21 cellular contexts compared by ENCODE assay signal in the genomic region with DNA sequence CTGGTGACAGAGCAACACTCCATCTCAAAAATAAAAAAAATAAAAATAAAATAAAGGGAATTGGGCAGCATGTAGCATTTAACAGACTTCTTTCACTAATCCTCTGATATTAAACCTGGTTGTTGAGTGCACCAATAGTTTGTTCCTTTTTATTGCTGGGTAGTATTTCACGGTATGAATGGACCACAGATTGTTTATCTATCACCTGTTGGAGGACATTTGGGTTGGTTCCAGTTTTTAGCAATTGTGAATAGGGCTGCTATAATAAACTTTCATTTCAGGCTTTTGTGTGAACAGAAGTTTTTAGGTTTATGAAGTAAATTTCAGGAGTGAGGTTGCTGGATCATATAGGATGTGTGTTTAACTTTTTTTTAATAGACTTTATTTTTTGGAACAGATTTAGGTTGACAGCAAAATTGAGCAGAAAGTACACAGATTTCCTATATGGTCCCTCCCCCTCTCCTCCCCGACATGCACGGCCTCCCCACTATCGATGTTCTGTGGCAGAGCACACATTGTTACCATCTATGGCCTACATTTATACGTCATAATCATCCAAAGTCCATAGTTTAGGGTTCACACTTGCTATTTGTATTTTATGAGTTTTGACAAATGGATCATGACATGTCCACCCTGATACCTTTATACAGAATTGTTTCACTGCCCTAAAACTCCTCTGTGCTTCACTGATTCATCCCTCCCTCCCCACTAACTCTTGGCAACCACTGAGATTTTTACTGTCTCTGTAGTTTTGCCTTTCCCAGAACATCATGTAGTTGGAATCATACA.
A peak's percentile ranks its signal among the peaks of the same experiment; 100 is the strongest.
DNase-seq lines count a peak whose midpoint lies in the region; ATAC-seq, FAIRE-seq and TF ChIP-seq lines count a peak whose summit lies in the region.
"Had no signal": no experiment of that assay in that cellular context is flagged by ENCODE, and none has a peak within 500 bp of the region (broad histone marks: within the 10 kb centered on the region; RNA-seq: fewer than 3 reads in every experiment).

No MANE protein-coding gene starts in this region.

- DNase-seq in left colon (no peak), mucosa of descending colon (peak in 2 of 3 donors; percentile 53 to 58), transverse colon (peak; percentile 61), NCI-H2029 (lab: John Stamatoyannopoulos, UW) (no peak), GM13977 (ENCODE audit: low spot score) (no peak)
- no peak for DNase-seq in stimulated activated CD8-positive, alpha-beta memory T cell treated with anti-CD3 and anti-CD28 coated beads, Interleukin-4, amount 100 ng/mL, for 48 hours
- DNase-seq: BE2C; CD4-positive, alpha-beta memory T cell; DMS153; DMS79 treated with DMSO at 0.1 percent for 48 hours; EL; IMR-90 had no signal

- in situ Hi-C loops in transverse colon (cut with MboI; ENCODE audit: low pct_ligation_motif_present in 1 of 4, low pct_unique_long_range_greater_than_20kb in 1 of 4, low sequenced_read_pairs in 3 of 4): no loop called here
- in situ Hi-C loops in GM13977 (cut with MboI; ENCODE audit: low pct_unique_long_range_greater_than_20kb, low sequenced_read_pairs, unreplicated experiment): no loop called here

- peak; percentile 79 for ATAC-seq in left colon
- peak; percentile 84 for ATAC-seq in mucosa of descending colon
- ATAC-seq in HG03045 (IDR thresholded peaks at IDR 0.05; ENCODE audit: unreplicated experiment): no peak
- ATAC-seq: A549 had no signal

- WGBS in transverse colon (ENCODE audit: low coverage in 1 of 2), 2 donors: 44 to 51% methylated on average over 5 of the region's 5 CpGs

- peak overlapping the region; percentile 67 to 88 (median 73) for H3K27ac ChIP-seq in transverse colon
- H3K27ac ChIP-seq: A549, C4-2B had no signal

- H3K9me3 ChIP-seq in mucosa of descending colon: peaks cover 11% of the 10 kb centered on the region
- peaks cover 6 to 7% of the 10 kb centered on the region in 2 donors for H3K9me3 ChIP-seq in transverse colon
- H3K9me3 ChIP-seq: BE2C, HAP-1 had no signal

- intact Hi-C loops in left colon (cut with DNase I, micrococcal nuclease) (no loop called here), mucosa of descending colon (cut with DNase I, micrococcal nuclease) (no loop called here), transverse colon (cut with DNase I; ENCODE audit: low total_unique reads) (no loop called here)

- H3K36me3 ChIP-seq in mucosa of descending colon (ENCODE audit: low read depth) (no peaks in the 10 kb centered on the region), transverse colon (no peaks in the 10 kb centered on the region)
- H3K36me3 ChIP-seq: BE2C, HAP-1 had no signal

- H3K4me1 ChIP-seq in mucosa of descending colon (ENCODE audit: low read depth) (peaks cover 10% of the 10 kb centered on the region), transverse colon (peaks cover 0 to 38% (median 9%) of the 10 kb centered on the region in 4 donors)
- H3K4me1 ChIP-seq: A549, BE2C, HAP-1 had no signal

- H3K4me3 ChIP-seq in mucosa of descending colon (no peak overlapping the region), transverse colon (no peak overlapping the region)
- H3K4me3 ChIP-seq: A549, HAP-1 had no signal

- H3K27me3 ChIP-seq in transverse colon: no peaks in the 10 kb centered on the region
- H3K27me3 ChIP-seq: BE2C had no signal

- peak; percentile 36 for TF ChIP-seq POLR2A in transverse colon (IDR thresholded peaks at IDR 0.05)

- TF ChIP-seq CTCF in mucosa of descending colon (IDR thresholded peaks at IDR 0.05): no peak
- no peak for TF ChIP-seq CTCF in transverse colon (IDR thresholded peaks at IDR 0.05)
- TF ChIP-seq CTCF in GM13977 (IDR thresholded peaks at IDR 0.05; ENCODE audit: extremely low read depth, insufficient read depth, missing control alignments): no peak

- TF ChIP-seq EP300 in transverse colon (IDR thresholded peaks at IDR 0.05; ENCODE audit: low read depth): peak; percentile 87

- FAIRE-seq in colon (lab: Jason Lieb, UNC): peak; percentile 95
- FAIRE-seq: A549, D721Med, G401.6, GM12891, H1 had no signal

Comparison
In these comparisons a context has a peak if more than half of its experiments do, and no peak if none do; other contexts are left out.
1. DNase-seq: peak in mucosa of descending colon (2 of 3) and transverse colon (single experiment); none in left colon (0 of 2), NCI-H2029 (single experiment), stimulated activated CD8-positive, alpha-beta memory T cell treated with anti-CD3 and anti-CD28 coated beads, Interleukin-4, amount 100 ng/mL, for 48 hours (single experiment) and GM13977 (single experiment).